In the genomic region with DNA sequence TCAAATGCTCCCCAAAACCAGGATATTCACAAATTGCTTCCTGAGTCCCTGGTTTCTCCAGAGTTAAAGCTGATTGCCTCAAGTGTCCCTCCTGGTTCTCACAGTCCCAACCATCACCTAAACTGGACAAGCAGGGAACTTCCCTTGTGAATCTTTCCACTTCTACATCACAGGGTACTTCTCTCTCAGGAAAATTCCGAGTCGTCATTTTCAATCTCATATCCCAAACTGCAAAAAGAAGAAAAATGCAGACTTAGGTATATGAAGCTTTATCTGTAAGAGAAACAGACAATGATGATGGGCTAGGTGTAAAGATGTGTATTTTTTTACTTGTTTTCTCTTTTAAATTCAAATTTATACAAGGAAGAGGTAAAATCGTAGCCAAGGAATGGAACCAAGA, we compare ENCODE assay signal across 1 cellular context.
TF ChIP-seq lines count a peak whose summit lies in the region.

No MANE protein-coding gene starts in this region.

TF ChIP-seq in HepG2, 621 proteins besides CTCF, POLR2A, EP300 and RAD21:
- TF ChIP-seq MAFF (IDR thresholded peaks at IDR 0.05; ENCODE audit: low read depth, low read length) (peak; percentile 64), DR1 (CRISPR knock-in tag; IDR thresholded peaks at IDR 0.05) (no peak), ZNF746 (CRISPR knock-in tag; IDR thresholded peaks at IDR 0.05) (no peak), FOXA1 (IDR thresholded peaks at IDR 0.05) (no peak), FOXA1 (CRISPR knock-in tag; IDR thresholded peaks at IDR 0.05) (no peak), MAFK (conservative IDR thresholded peaks at IDR 0.05 in 1 of 2, IDR thresholded peaks at IDR 0.05 in 1 of 2; ENCODE audit: low read length in 2 of 2) (peak; percentile 56 to 62; a peak in 3 of 4 replicates)
TF ChIP-seq in HepG2: peak in this region for 2.
